1 cellular context compared by ENCODE assay signal in the genomic region with DNA sequence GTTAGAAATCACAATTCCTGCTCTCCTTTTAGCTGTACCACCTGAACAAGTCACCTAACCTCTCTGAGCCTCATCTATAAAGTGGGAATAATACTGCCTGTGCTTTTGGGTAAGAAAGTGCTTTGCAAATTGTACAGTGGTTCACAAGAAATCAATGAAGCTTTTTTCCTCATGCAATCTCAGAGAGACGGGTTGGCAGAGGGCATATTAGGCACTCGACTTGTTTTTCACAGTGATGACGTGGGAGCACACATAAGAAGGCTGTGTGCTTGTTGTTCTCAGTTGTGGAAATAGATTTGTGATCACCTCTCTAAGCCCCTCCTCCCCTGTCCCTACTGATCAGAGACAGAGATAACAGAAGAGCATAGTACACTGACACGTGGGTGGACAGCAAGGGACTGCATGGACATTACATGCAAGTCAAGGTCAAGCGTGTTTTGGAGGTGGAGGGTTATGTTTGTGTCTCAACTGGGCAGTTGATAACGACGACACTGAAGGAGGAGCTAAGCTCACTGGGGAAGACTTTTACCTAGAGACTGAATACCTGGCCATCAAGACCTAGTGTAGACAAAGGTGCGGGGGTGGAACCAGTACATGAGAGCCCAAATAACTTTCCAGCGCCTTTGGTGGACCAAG.
TF ChIP-seq lines count a peak whose summit lies in the region.

No MANE protein-coding gene starts in this region.

TF ChIP-seq in HepG2, 621 proteins besides CTCF, POLR2A, EP300 and RAD21 (continued from another document and continues in another):
- TF ChIP-seq ARID4A (CRISPR knock-in tag; IDR thresholded peaks at IDR 0.05; ENCODE audit: borderline replicate concordance) (peak; percentile 84; the same call in 1 of the 2 replicates), ZNF138 (CRISPR knock-in tag; IDR thresholded peaks at IDR 0.05; ENCODE audit: low read depth) (no peak), CSRNP1 (CRISPR knock-in tag; IDR thresholded peaks at IDR 0.05) (no peak), REPIN1 (CRISPR knock-in tag; IDR thresholded peaks at IDR 0.05; ENCODE audit: borderline replicate concordance, low read depth) (peak; percentile 65; the same call in 1 of the 2 replicates), RBM22 (optimal IDR thresholded peaks at IDR 0.05; ENCODE audit: low read length) (no peak), RFX5 (IDR thresholded peaks at IDR 0.05; ENCODE audit: low read depth, low read length) (no peak; the same call in 1 of the 2 replicates), CEBPB (IDR thresholded peaks at IDR 0.05; ENCODE audit: borderline replicate concordance, low read depth, low read length) (no peak), ZNF569 (CRISPR knock-in tag; IDR thresholded peaks at IDR 0.05; ENCODE audit: borderline replicate concordance) (no peak), HNF1B (CRISPR knock-in tag; IDR thresholded peaks at IDR 0.05) (peak; percentile 97), ZNF562 (CRISPR knock-in tag; IDR thresholded peaks at IDR 0.05; ENCODE audit: borderline replicate concordance) (no peak), HNF4G (IDR thresholded peaks at IDR 0.05; ENCODE audit: borderline replicate concordance, low read depth, low read length) (peak; percentile 65), HNF4G (CRISPR knock-in tag; IDR thresholded peaks at IDR 0.05; ENCODE audit: borderline replicate concordance, low read depth) (peak; percentile 92), NR3C1 (CRISPR knock-in tag; IDR thresholded peaks at IDR 0.05) (no peak), SMAD1 (CRISPR knock-in tag; IDR thresholded peaks at IDR 0.05; ENCODE audit: borderline replicate concordance, low read depth) (peak; percentile 44; the same call in 1 of the 2 replicates), MTF1 (CRISPR knock-in tag; IDR thresholded peaks at IDR 0.05) (no peak), MTF2 (CRISPR knock-in tag; IDR thresholded peaks at IDR 0.05; ENCODE audit: borderline replicate concordance) (no peak; the same call in 1 of the 2 replicates), GLMP (CRISPR knock-in tag; IDR thresholded peaks at IDR 0.05; ENCODE audit: borderline replicate concordance) (no peak), ZNF644 (CRISPR knock-in tag; IDR thresholded peaks at IDR 0.05; ENCODE audit: low read depth) (0 out of 2 replicates have a peak, but pooled peaks have one; percentile 77), ZBTB39 (CRISPR knock-in tag; IDR thresholded peaks at IDR 0.05) (peak; percentile 82; the same call in 1 of the 2 replicates), ZSCAN31 (CRISPR knock-in tag; IDR thresholded peaks at IDR 0.05; ENCODE audit: low read depth) (0 out of 2 replicates have a peak, but pooled peaks have one; percentile 56), ZNF143 (CRISPR knock-in tag; IDR thresholded peaks at IDR 0.05) (peak; percentile 53; the same call in 1 of the 2 replicates)
- TF ChIP-seq, protein P1, sequence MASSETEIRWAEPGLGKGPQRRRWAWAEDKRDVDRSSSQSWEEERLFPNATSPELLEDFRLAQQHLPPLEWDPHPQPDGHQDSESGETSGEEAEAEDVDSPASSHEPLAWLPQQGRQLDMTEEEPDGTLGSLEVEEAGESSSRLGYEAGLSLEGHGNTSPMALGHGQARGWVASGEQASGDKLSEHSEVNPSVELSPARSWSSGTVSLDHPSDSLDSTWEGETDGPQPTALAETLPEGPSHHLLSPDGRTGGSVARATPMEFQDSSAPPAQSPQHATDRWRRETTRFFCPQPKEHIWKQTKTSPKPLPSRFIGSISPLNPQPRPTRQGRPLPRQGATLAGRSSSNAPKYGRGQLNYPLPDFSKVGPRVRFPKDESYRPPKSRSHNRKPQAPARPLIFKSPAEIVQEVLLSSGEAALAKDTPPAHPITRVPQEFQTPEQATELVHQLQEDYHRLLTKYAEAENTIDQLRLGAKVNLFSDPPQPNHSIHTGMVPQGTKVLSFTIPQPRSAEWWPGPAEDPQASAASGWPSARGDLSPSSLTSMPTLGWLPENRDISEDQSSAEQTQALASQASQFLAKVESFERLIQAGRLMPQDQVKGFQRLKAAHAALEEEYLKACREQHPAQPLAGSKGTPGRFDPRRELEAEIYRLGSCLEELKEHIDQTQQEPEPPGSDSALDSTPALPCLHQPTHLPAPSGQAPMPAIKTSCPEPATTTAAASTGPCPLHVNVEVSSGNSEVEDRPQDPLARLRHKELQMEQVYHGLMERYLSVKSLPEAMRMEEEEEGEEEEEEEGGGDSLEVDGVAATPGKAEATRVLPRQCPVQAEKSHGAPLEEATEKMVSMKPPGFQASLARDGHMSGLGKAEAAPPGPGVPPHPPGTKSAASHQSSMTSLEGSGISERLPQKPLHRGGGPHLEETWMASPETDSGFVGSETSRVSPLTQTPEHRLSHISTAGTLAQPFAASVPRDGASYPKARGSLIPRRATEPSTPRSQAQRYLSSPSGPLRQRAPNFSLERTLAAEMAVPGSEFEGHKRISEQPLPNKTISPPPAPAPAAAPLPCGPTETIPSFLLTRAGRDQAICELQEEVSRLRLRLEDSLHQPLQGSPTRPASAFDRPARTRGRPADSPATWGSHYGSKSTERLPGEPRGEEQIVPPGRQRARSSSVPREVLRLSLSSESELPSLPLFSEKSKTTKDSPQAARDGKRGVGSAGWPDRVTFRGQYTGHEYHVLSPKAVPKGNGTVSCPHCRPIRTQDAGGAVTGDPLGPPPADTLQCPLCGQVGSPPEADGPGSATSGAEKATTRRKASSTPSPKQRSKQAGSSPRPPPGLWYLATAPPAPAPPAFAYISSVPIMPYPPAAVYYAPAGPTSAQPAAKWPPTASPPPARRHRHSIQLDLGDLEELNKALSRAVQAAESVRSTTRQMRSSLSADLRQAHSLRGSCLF (CRISPR knock-in tag; IDR thresholded peaks at IDR 0.05; ENCODE audit: borderline replicate concordance) = no peak
- TF ChIP-seq, protein P2, sequence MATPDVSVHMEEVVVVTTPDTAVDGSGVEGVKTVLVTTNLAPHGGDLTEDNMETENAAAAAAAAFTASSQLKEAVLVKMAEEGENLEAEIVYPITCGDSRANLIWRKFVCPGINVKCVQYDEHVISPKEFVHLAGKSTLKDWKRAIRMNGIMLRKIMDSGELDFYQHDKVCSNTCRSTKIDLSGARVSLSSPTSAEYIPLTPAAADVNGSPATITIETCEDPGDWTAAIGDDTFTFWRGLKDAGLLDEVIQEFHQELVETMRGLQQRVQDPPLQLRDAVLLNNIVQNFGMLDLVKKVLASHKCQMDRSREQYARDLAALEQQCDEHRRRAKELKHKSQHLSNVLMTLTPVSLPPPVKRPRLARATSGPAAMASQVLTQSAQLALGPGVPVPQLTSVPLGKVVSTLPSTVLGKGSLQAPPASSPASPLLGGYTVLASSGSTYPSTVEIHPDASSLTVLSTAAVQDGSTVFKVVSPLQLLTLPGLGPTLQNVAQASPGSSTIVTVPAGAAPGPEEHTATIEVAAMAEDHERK (CRISPR knock-in tag; IDR thresholded peaks at IDR 0.05; ENCODE audit: low read depth) = no peak
- TF ChIP-seq, protein P3, sequence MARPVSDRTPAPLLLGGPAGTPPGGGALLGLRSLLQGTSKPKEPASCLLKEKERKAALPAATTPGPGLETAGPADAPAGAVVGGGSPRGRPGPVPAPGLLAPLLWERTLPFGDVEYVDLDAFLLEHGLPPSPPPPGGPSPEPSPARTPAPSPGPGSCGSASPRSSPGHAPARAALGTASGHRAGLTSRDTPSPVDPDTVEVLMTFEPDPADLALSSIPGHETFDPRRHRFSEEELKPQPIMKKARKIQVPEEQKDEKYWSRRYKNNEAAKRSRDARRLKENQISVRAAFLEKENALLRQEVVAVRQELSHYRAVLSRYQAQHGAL (CRISPR knock-in tag; IDR thresholded peaks at IDR 0.05; ENCODE audit: not compliant biosample characterization) = no peak
- TF ChIP-seq, protein P4, sequence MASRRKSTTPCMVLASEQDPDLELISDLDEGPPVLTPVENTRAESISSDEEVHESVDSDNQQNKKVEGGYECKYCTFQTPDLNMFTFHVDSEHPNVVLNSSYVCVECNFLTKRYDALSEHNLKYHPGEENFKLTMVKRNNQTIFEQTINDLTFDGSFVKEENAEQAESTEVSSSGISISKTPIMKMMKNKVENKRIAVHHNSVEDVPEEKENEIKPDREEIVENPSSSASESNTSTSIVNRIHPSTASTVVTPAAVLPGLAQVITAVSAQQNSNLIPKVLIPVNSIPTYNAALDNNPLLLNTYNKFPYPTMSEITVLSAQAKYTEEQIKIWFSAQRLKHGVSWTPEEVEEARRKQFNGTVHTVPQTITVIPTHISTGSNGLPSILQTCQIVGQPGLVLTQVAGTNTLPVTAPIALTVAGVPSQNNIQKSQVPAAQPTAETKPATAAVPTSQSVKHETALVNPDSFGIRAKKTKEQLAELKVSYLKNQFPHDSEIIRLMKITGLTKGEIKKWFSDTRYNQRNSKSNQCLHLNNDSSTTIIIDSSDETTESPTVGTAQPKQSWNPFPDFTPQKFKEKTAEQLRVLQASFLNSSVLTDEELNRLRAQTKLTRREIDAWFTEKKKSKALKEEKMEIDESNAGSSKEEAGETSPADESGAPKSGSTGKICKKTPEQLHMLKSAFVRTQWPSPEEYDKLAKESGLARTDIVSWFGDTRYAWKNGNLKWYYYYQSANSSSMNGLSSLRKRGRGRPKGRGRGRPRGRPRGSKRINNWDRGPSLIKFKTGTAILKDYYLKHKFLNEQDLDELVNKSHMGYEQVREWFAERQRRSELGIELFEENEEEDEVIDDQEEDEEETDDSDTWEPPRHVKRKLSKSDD (CRISPR knock-in tag; IDR thresholded peaks at IDR 0.05; ENCODE audit: low read depth) = peak; percentile 59; the same call in 1 of the 2 replicates
- TF ChIP-seq, protein P5, sequence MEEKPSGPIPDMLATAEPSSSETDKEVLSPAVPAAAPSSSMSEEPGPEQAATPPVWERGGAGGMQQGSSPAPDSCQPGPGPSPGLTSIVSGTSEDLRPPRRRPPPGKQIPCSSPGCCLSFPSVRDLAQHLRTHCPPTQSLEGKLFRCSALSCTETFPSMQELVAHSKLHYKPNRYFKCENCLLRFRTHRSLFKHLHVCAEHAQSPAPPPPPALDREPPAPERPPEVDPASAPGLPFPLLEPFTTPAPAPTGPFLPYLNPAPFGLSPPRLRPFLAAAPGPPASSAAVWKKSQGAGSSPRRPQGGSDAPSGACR (CRISPR knock-in tag; IDR thresholded peaks at IDR 0.05) = peak; percentile 93
